Comparison of ENCODE assay signal across 1 cellular context in genomic region chr5:14270212-14270702, GRCh38.
TF ChIP-seq lines count a peak whose summit lies in the region.

No MANE protein-coding gene starts in this region.

TF ChIP-seq in H1, 55 proteins besides CTCF, POLR2A, EP300 and RAD21:
- TF ChIP-seq KDM1A (IDR thresholded peaks at IDR 0.05; ENCODE audit: borderline replicate concordance, low read length) (no peak), TCF12 (IDR thresholded peaks at IDR 0.05; ENCODE audit: low read depth, low read length) (no peak), TEAD4 (IDR thresholded peaks at IDR 0.05; ENCODE audit: low read depth, low read length) (peak; percentile 62; the same call in 1 of the 2 replicates), RXRA (IDR thresholded peaks at IDR 0.05; ENCODE audit: insufficient read depth, low read depth, low read length) (0 out of 2 replicates have a peak, but pooled peaks have one; percentile 61)
